In the genomic region with DNA sequence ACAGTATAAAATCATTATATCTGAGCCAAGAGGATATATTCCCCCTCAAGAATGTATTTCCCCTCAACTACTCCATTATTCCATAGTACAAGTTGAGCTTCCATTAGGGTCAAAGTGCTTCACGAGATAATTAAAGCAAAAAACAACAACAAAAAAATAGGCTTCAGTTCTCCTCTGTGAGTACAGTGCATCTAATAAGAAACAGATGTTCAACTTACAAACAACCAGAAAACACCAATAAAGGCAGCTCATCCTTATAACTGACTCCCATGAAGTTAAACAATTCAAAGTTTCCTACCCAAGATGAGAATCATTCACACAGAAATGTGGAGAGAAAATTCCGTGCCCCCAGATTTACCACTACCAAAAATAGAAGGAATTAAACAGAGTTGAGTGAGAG, we compare ENCODE assay signal across 19 cellular contexts.
"Had no signal": no experiment of that assay in that cellular context is flagged by ENCODE, and none has a peak within 500 bp of the region (broad histone marks: within the 10 kb centered on the region; RNA-seq: fewer than 3 reads in every experiment).

No MANE protein-coding gene starts in this region.

- ATAC-seq: activated T-cell treated with anti-CD3 and anti-CD28 coated beads, Interleukin-2, amount 50 U/mL, for 4 hours; natural killer cell treated with Interleukin-12 subunit alpha and Interleukin-12 subunit beta and Interleukin-15 and Interleukin-18, amount 100 ng/mL, for 72 hours; stimulated activated naive CD8-positive, alpha-beta T cell treated with anti-CD3 and anti-CD28 coated beads, Interleukin-15, amount 100 ng/mL, for 72 hours had no signal

- H3K4me1 ChIP-seq: suprapubic skin, transverse colon, uterus had no signal

- H3K36me3 ChIP-seq: brain microvascular endothelial cell, suprapubic skin, transverse colon, uterus had no signal

- H3K4me1 Mint-ChIP-seq: activated CD4-positive, alpha-beta T cell treated with anti-CD3 and anti-CD28 coated beads, Interleukin-2, amount 10 ng/mL, durations not matched to agents 7 days and 5 days; central memory CD8-positive, alpha-beta T cell; stimulated activated naive CD8-positive, alpha-beta T cell treated with anti-CD3 and anti-CD28 coated beads, Interleukin-15, amount 100 ng/mL, for 72 hours had no signal

- H3K9me3 ChIP-seq: suprapubic skin, transverse colon, uterus had no signal

- H3K27me3 ChIP-seq: brain microvascular endothelial cell, suprapubic skin, transverse colon, uterus had no signal

- H3K36me3 Mint-ChIP-seq: natural killer cell treated with Interleukin-12 subunit alpha and Interleukin-12 subunit beta and Interleukin-15 and Interleukin-18, amount 100 ng/mL, for 72 hours had no signal

- DNase-seq: activated CD4-positive, alpha-beta T cell treated with anti-CD3 and anti-CD28 coated beads, Interleukin-2, amount 10 ng/mL, durations not matched to agents 7 days and 5 days; activated CD8-positive, alpha-beta memory T cell treated with anti-CD3 and anti-CD28 coated beads, Interleukin-2, amount 50 U/mL, for 4 hours; activated naive CD4-positive, alpha-beta T cell treated with anti-CD3 and anti-CD28 coated beads for 36 hours; activated T-cell treated with anti-CD3 and anti-CD28 coated beads, Interleukin-2, amount 50 U/mL, for 4 hours; aorta; brain microvascular endothelial cell; erythroblast; hippocampal formation; occipital lobe; retina; stimulated activated naive CD8-positive, alpha-beta T cell treated with anti-CD3 and anti-CD28 coated beads, Interleukin-15, amount 100 ng/mL, for 72 hours; transverse colon; uterus had no signal

- H3K27ac ChIP-seq: brain microvascular endothelial cell, coronary artery, suprapubic skin, transverse colon, uterus had no signal

- H3K4me3 Mint-ChIP-seq: activated CD4-positive, alpha-beta T cell treated with anti-CD3 and anti-CD28 coated beads, Interleukin-2, amount 10 ng/mL, durations not matched to agents 7 days and 5 days; activated naive CD4-positive, alpha-beta T cell treated with anti-CD3 and anti-CD28 coated beads for 36 hours; activated T-cell treated with anti-CD3 and anti-CD28 coated beads, Interleukin-2, amount 50 U/mL, for 4 hours; central memory CD8-positive, alpha-beta T cell; natural killer cell treated with Interleukin-12 subunit alpha and Interleukin-12 subunit beta and Interleukin-15 and Interleukin-18, amount 100 ng/mL, for 72 hours; stimulated activated naive CD8-positive, alpha-beta T cell treated with anti-CD3 and anti-CD28 coated beads, Interleukin-15, amount 100 ng/mL, for 72 hours; T-helper 1 cell treated with Interleukin-12 subunit alpha and Interleukin-12 subunit beta and Interleukin-4 antibody, amounts not matched to agents 30 μg/mL and 1 μg/mL, for 36 hours had no signal

- H3K27me3 Mint-ChIP-seq: activated CD4-positive, alpha-beta T cell treated with anti-CD3 and anti-CD28 coated beads, Interleukin-2, amount 10 ng/mL, durations not matched to agents 7 days and 5 days; central memory CD8-positive, alpha-beta T cell; natural killer cell treated with Interleukin-12 subunit alpha and Interleukin-12 subunit beta and Interleukin-15 and Interleukin-18, amount 100 ng/mL, for 72 hours; stimulated activated naive CD8-positive, alpha-beta T cell treated with anti-CD3 and anti-CD28 coated beads, Interleukin-15, amount 100 ng/mL, for 72 hours had no signal

- H3K9me3 Mint-ChIP-seq: activated CD4-positive, alpha-beta T cell treated with anti-CD3 and anti-CD28 coated beads, Interleukin-2, amount 10 ng/mL, durations not matched to agents 7 days and 5 days; natural killer cell treated with Interleukin-12 subunit alpha and Interleukin-12 subunit beta and Interleukin-15 and Interleukin-18, amount 100 ng/mL, for 72 hours; stimulated activated naive CD8-positive, alpha-beta T cell treated with anti-CD3 and anti-CD28 coated beads, Interleukin-15, amount 100 ng/mL, for 72 hours; T-helper 1 cell treated with Interleukin-12 subunit alpha and Interleukin-12 subunit beta and Interleukin-4 antibody, amounts not matched to agents 30 μg/mL and 1 μg/mL, for 36 hours had no signal

- H3K27ac Mint-ChIP-seq: activated CD4-positive, alpha-beta T cell treated with anti-CD3 and anti-CD28 coated beads, Interleukin-2, amount 10 ng/mL, durations not matched to agents 7 days and 5 days; activated naive CD4-positive, alpha-beta T cell treated with anti-CD3 and anti-CD28 coated beads for 36 hours; natural killer cell treated with Interleukin-12 subunit alpha and Interleukin-12 subunit beta and Interleukin-15 and Interleukin-18, amount 100 ng/mL, for 72 hours; stimulated activated naive CD8-positive, alpha-beta T cell treated with anti-CD3 and anti-CD28 coated beads, Interleukin-15, amount 100 ng/mL, for 72 hours; T-helper 1 cell treated with Interleukin-12 subunit alpha and Interleukin-12 subunit beta and Interleukin-4 antibody, amounts not matched to agents 30 μg/mL and 1 μg/mL, for 36 hours had no signal

- H3K4me3 ChIP-seq: coronary artery, lung, suprapubic skin, transverse colon, uterus had no signal
